ENCODE assay signal across 10 cellular contexts in the genomic region with DNA sequence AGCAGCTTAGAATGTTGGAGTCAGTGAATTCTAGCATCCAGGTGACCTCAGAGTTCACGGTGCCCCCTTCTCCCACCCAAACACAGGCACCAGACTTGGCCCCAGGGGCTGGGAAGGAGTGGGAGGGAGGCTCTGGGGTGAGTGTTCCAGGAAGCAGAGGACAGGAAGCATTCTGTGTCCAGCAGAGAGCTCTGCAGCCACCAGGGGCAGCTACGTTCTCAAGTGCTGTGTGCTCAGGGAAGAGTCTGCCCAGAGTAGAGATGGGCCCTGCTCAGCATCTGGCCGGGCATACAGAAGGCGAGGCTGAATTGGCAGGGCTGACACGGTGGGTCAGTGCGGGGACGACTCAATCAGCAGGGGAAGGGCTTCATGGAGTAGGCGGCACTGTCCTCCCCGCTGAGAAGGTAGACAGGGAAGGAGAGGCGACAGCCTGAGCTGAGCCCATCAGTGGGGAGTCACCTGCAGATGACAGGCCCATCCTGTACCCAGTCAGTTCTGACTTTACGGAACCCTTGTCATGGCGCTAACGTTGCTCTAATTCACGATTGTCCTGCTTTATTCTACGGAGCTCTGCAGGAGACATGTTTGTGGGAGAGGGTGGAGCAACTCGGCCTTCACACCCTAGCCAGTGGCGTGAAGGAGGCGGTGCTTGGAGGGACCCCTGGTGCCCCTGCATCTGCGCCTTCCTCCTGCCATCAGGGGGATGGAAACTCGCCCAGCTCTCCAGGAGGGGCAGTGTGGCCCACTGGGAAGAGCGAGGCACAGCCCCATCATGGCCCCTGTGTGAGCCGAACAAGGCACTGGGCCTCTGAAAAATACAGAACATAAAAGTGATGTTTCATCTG.
A peak's percentile ranks its signal among the peaks of the same experiment; 100 is the strongest.
DNase-seq lines count a peak whose midpoint lies in the region; ATAC-seq and TF ChIP-seq lines count a peak whose summit lies in the region.
"Had no signal": no experiment of that assay in that cellular context is flagged by ENCODE, and none has a peak within 500 bp of the region (broad histone marks: within the 10 kb centered on the region; RNA-seq: fewer than 3 reads in every experiment).

No MANE protein-coding gene starts in this region.

- no peak overlapping the region for H3K4me3 Mint-ChIP-seq in activated CD4-positive, alpha-beta memory T cell treated with anti-CD3 and anti-CD28 coated beads, Interleukin-2, amount 10 ng/mL, durations not matched to agents 7 days and 5 days
- no peak overlapping the region for H3K4me3 Mint-ChIP-seq in activated CD8-positive, alpha-beta memory T cell treated with anti-CD3 and anti-CD28 coated beads, Interleukin-2, amount 10 ng/mL, durations not matched to agents 7 days and 5 days
- H3K4me3 Mint-ChIP-seq: mesothelial cell of epicardium had no signal

- H3K27me3 Mint-ChIP-seq in activated CD4-positive, alpha-beta memory T cell treated with anti-CD3 and anti-CD28 coated beads, Interleukin-2, amount 10 ng/mL, durations not matched to agents 7 days and 5 days, result no peaks in the 10 kb centered on the region
- no peaks in the 10 kb centered on the region for H3K27me3 Mint-ChIP-seq in activated CD8-positive, alpha-beta memory T cell treated with anti-CD3 and anti-CD28 coated beads, Interleukin-2, amount 10 ng/mL, durations not matched to agents 7 days and 5 days

- TF ChIP-seq CTCF in kidney epithelial cell (IDR thresholded peaks at IDR 0.05; ENCODE audit: insufficient read depth, low read length, poor library complexity, severe bottlenecking), result peak; percentile 20

- H3K36me3 Mint-ChIP-seq in activated CD4-positive, alpha-beta memory T cell treated with anti-CD3 and anti-CD28 coated beads, Interleukin-2, amount 10 ng/mL, durations not matched to agents 7 days and 5 days (ENCODE audit: low read depth), result no peaks in the 10 kb centered on the region
- H3K36me3 Mint-ChIP-seq in activated CD8-positive, alpha-beta memory T cell treated with anti-CD3 and anti-CD28 coated beads, Interleukin-2, amount 10 ng/mL, durations not matched to agents 7 days and 5 days, result no peaks in the 10 kb centered on the region
- H3K36me3 Mint-ChIP-seq: mesothelial cell of epicardium had no signal

- in situ Hi-C loops in G401 (cut with HindIII; ENCODE audit: low sequenced_read_pairs), result no loop called here

- no peak overlapping the region for H3K4me3 ChIP-seq in kidney epithelial cell (ENCODE audit: low read depth, low read length)

- DNase-seq in AG20443 (ENCODE audit: low spot score) (peak; percentile 69), HT1080 (ENCODE audit: low read depth) (peak; percentile 58), astrocyte of the hippocampus (ENCODE audit: low read depth, low spot score) (peak; percentile 20), kidney epithelial cell (ENCODE audit: low read depth) (no peak), G401 (ENCODE audit: low spot score) (no peak)
- no peak for DNase-seq in activated CD4-positive, alpha-beta memory T cell treated with anti-CD3 and anti-CD28 coated beads, Interleukin-2, amount 10 ng/mL, durations not matched to agents 7 days and 5 days
- DNase-seq in activated CD8-positive, alpha-beta memory T cell treated with anti-CD3 and anti-CD28 coated beads, Interleukin-2, amount 10 ng/mL, durations not matched to agents 7 days and 5 days, result no peak
- DNase-seq in activated effector memory CD4-positive, alpha-beta T cell treated with anti-CD3 and anti-CD28 coated beads, Interleukin-2, amount 50 U/mL, for 16 hours, result no peak
- DNase-seq: NCI-H1092 had no signal

- H3K4me1 Mint-ChIP-seq in activated CD4-positive, alpha-beta memory T cell treated with anti-CD3 and anti-CD28 coated beads, Interleukin-2, amount 10 ng/mL, durations not matched to agents 7 days and 5 days, result no peaks in the 10 kb centered on the region
- no peaks in the 10 kb centered on the region for H3K4me1 Mint-ChIP-seq in activated CD8-positive, alpha-beta memory T cell treated with anti-CD3 and anti-CD28 coated beads, Interleukin-2, amount 10 ng/mL, durations not matched to agents 7 days and 5 days

- H3K36me3 ChIP-seq in kidney epithelial cell (ENCODE audit: control insufficient read depth, insufficient read depth, low read length), result no peaks in the 10 kb centered on the region

- CTCF ChIA-PET in activated CD4-positive, alpha-beta memory T cell treated with anti-CD3 and anti-CD28 coated beads, Interleukin-2, amount 10 ng/mL, durations not matched to agents 7 days and 5 days (lab: Charles Lee), result no interaction called here
- CTCF ChIA-PET in activated CD8-positive, alpha-beta memory T cell treated with anti-CD3 and anti-CD28 coated beads, Interleukin-2, amount 10 ng/mL, durations not matched to agents 7 days and 5 days (lab: Charles Lee), result no interaction called here

- H3K9me3 Mint-ChIP-seq in activated CD4-positive, alpha-beta memory T cell treated with anti-CD3 and anti-CD28 coated beads, Interleukin-2, amount 10 ng/mL, durations not matched to agents 7 days and 5 days, result no peaks in the 10 kb centered on the region
- no peaks in the 10 kb centered on the region for H3K9me3 Mint-ChIP-seq in activated CD8-positive, alpha-beta memory T cell treated with anti-CD3 and anti-CD28 coated beads, Interleukin-2, amount 10 ng/mL, durations not matched to agents 7 days and 5 days (ENCODE audit: low read depth)
- H3K9me3 Mint-ChIP-seq: mesothelial cell of epicardium had no signal

- POLR2A ChIA-PET in activated CD4-positive, alpha-beta memory T cell treated with anti-CD3 and anti-CD28 coated beads, Interleukin-2, amount 10 ng/mL, durations not matched to agents 7 days and 5 days (lab: Charles Lee), result no interaction called here

- H3K27ac Mint-ChIP-seq in activated CD4-positive, alpha-beta memory T cell treated with anti-CD3 and anti-CD28 coated beads, Interleukin-2, amount 10 ng/mL, durations not matched to agents 7 days and 5 days, result no peak overlapping the region
- no peak overlapping the region for H3K27ac Mint-ChIP-seq in activated CD8-positive, alpha-beta memory T cell treated with anti-CD3 and anti-CD28 coated beads, Interleukin-2, amount 10 ng/mL, durations not matched to agents 7 days and 5 days
- H3K27ac Mint-ChIP-seq: mesothelial cell of epicardium had no signal

- ATAC-seq in activated CD8-positive, alpha-beta memory T cell treated with anti-CD3 and anti-CD28 coated beads, Interleukin-2, amount 10 ng/mL, durations not matched to agents 7 days and 5 days, result no peak

- H3K27me3 ChIP-seq in kidney epithelial cell (ENCODE audit: control insufficient read depth, insufficient read depth, low read length), result no peaks in the 10 kb centered on the region

Comparison
In these comparisons a context has a peak if more than half of its experiments do, and no peak if none do; other contexts are left out.
1. DNase-seq: peak in AG20443 (single experiment), HT1080 (single experiment) and astrocyte of the hippocampus (single experiment); none in kidney epithelial cell (single experiment), activated CD4-positive, alpha-beta memory T cell treated with anti-CD3 and anti-CD28 coated beads, Interleukin-2, amount 10 ng/mL, durations not matched to agents 7 days and 5 days (single experiment), activated CD8-positive, alpha-beta memory T cell treated with anti-CD3 and anti-CD28 coated beads, Interleukin-2, amount 10 ng/mL, durations not matched to agents 7 days and 5 days (single experiment), G401 (single experiment) and activated effector memory CD4-positive, alpha-beta T cell treated with anti-CD3 and anti-CD28 coated beads, Interleukin-2, amount 50 U/mL, for 16 hours (single experiment).